Comparison of ENCODE assay signal across 20 cellular contexts in genomic region chr10:133279961-133280283, GRCh38. TPM values are rescaled to one million over a fixed set of nuclear protein-coding genes. Genes with fewer than 3 reads are reported as not detected.
DNase-seq lines count a peak whose midpoint lies in the region; ATAC-seq and TF ChIP-seq lines count a peak whose summit lies in the region.
"Had no signal": no experiment of that assay in that cellular context is flagged by ENCODE, and none has a peak within 500 bp of the region (broad histone marks: within the 10 kb centered on the region; RNA-seq: fewer than 3 reads in every experiment).

No MANE protein-coding gene starts in this region.

- CTCF ChIA-PET in activated CD8-positive, alpha-beta memory T cell treated with anti-CD3 and anti-CD28 coated beads, Interleukin-2, amount 10 ng/mL, durations not matched to agents 7 days and 5 days (lab: Charles Lee), result interaction anchor here (2.6 kb wide), 1 partner anchor 22 kb away, joined by 21 read pairs; no protein-coding TSS in a partner anchor
- CTCF ChIA-PET in PC-3 (lab: Charles Lee), result no interaction called here

- H2AFZ ChIP-seq in PC-3 (ENCODE audit: low read length), result no peak overlapping the region
- H2AFZ ChIP-seq: neural progenitor cell had no signal

- H3K9me2 ChIP-seq in PC-3 (replicated peaks; ENCODE audit: low read length), result no peaks in the 10 kb centered on the region

- H3K9me3 ChIP-seq in PC-3 (ENCODE audit: low read length), result no peaks in the 10 kb centered on the region
- H3K9me3 ChIP-seq: Caco-2 had no signal

- no peaks in the 10 kb centered on the region for H3K27me3 Mint-ChIP-seq in activated CD8-positive, alpha-beta memory T cell treated with anti-CD3 and anti-CD28 coated beads, Interleukin-2, amount 10 ng/mL, durations not matched to agents 7 days and 5 days
- no peaks in the 10 kb centered on the region for H3K27me3 Mint-ChIP-seq in stimulated activated memory B cell treated with anti-CD40 and anti-IgM and Interleukin-4, amounts not matched to agents 10 μg/mL and 1 μg/mL and 100 μg/mL, for 72 hours

- DNase-seq in activated CD8-positive, alpha-beta memory T cell treated with anti-CD3 and anti-CD28 coated beads, Interleukin-2, amount 10 ng/mL, durations not matched to agents 7 days and 5 days, result no peak
- DNase-seq in activated CD8-positive, alpha-beta memory T cell treated with anti-CD3 and anti-CD28 coated beads, Interleukin-2, amount 50 U/mL, for 48 hours, result no peak
- no peak for DNase-seq in PC-3
- DNase-seq in epithelial cell of prostate (ENCODE audit: low read depth, low spot score), result no peak
- no peak for DNase-seq in D341Med (ENCODE audit: low spot score)
- DNase-seq in germinal center (ENCODE audit: low spot score), result no peak
- DNase-seq: activated CD8-positive, alpha-beta memory T cell treated with anti-CD3 and anti-CD28 coated beads, Interleukin-2, amount 50 U/mL, for 4 hours; activated naive CD4-positive, alpha-beta T cell treated with anti-CD3 and anti-CD28 coated beads, Interleukin-2, amount 50 U/mL, for 16 hours; Caco-2; GDM1; head of caudate nucleus; NCI-H2081 treated with DMSO at 0.1 percent for 48 hours; NCI-H526 treated with DMSO at 0.1 percent for 48 hours had no signal

- peaks cover 13% of the 10 kb centered on the region for H3K36me3 Mint-ChIP-seq in activated CD8-positive, alpha-beta memory T cell treated with anti-CD3 and anti-CD28 coated beads, Interleukin-2, amount 10 ng/mL, durations not matched to agents 7 days and 5 days
- H3K36me3 Mint-ChIP-seq in stimulated activated memory B cell treated with anti-CD40 and anti-IgM and Interleukin-4, amounts not matched to agents 10 μg/mL and 1 μg/mL and 100 μg/mL, for 72 hours, result peaks cover 37% of the 10 kb centered on the region

- H3K4me1 Mint-ChIP-seq in activated CD8-positive, alpha-beta memory T cell treated with anti-CD3 and anti-CD28 coated beads, Interleukin-2, amount 10 ng/mL, durations not matched to agents 7 days and 5 days, result peaks cover 31% of the 10 kb centered on the region
- H3K4me1 Mint-ChIP-seq in stimulated activated memory B cell treated with anti-CD40 and anti-IgM and Interleukin-4, amounts not matched to agents 10 μg/mL and 1 μg/mL and 100 μg/mL, for 72 hours, result peaks cover 51% of the 10 kb centered on the region

- no peaks in the 10 kb centered on the region for H4K20me1 ChIP-seq in PC-3 (ENCODE audit: low read length)

- no peak for ATAC-seq in activated CD8-positive, alpha-beta memory T cell treated with anti-CD3 and anti-CD28 coated beads, Interleukin-2, amount 10 ng/mL, durations not matched to agents 7 days and 5 days
- ATAC-seq in PC-3 (no peak), HG02840 (IDR thresholded peaks at IDR 0.05; ENCODE audit: low FRiP score, unreplicated experiment) (no peak)
- no peak for ATAC-seq in stimulated activated memory B cell treated with anti-CD40 and anti-IgM and Interleukin-4, amounts not matched to agents 10 μg/mL and 1 μg/mL and 100 μg/mL, for 72 hours

- peak overlapping the region; percentile 96 for H3K9ac ChIP-seq in PC-3 (ENCODE audit: low read length)
- H3K9ac ChIP-seq: neural progenitor cell had no signal

- no peaks in the 10 kb centered on the region for H3K27me3 ChIP-seq in PC-3 (ENCODE audit: low read length)

- no peak overlapping the region for H3K4me3 ChIP-seq in PC-3 (ENCODE audit: low read length)
- H3K4me3 ChIP-seq: neural progenitor cell had no signal

- no peaks in the 10 kb centered on the region for H3K9me3 Mint-ChIP-seq in activated CD8-positive, alpha-beta memory T cell treated with anti-CD3 and anti-CD28 coated beads, Interleukin-2, amount 10 ng/mL, durations not matched to agents 7 days and 5 days (ENCODE audit: low read depth)
- no peaks in the 10 kb centered on the region for H3K9me3 Mint-ChIP-seq in stimulated activated memory B cell treated with anti-CD40 and anti-IgM and Interleukin-4, amounts not matched to agents 10 μg/mL and 1 μg/mL and 100 μg/mL, for 72 hours
- H3K9me3 Mint-ChIP-seq: neural progenitor cell had no signal

- intact Hi-C loops in PC-3 (cut with micrococcal nuclease), result no loop called here

- H3K27ac Mint-ChIP-seq in activated CD8-positive, alpha-beta memory T cell treated with anti-CD3 and anti-CD28 coated beads, Interleukin-2, amount 10 ng/mL, durations not matched to agents 7 days and 5 days, result peak overlapping the region; percentile 66
- peak overlapping the region; percentile 80 for H3K27ac Mint-ChIP-seq in stimulated activated memory B cell treated with anti-CD40 and anti-IgM and Interleukin-4, amounts not matched to agents 10 μg/mL and 1 μg/mL and 100 μg/mL, for 72 hours
- H3K27ac Mint-ChIP-seq: neural progenitor cell had no signal

- H3K4me1 ChIP-seq in PC-3 (ENCODE audit: insufficient read depth, low read length), result peaks cover 49% of the 10 kb centered on the region

- no peak overlapping the region for H3K4me3 Mint-ChIP-seq in activated CD8-positive, alpha-beta memory T cell treated with anti-CD3 and anti-CD28 coated beads, Interleukin-2, amount 10 ng/mL, durations not matched to agents 7 days and 5 days
- H3K4me3 Mint-ChIP-seq in stimulated activated memory B cell treated with anti-CD40 and anti-IgM and Interleukin-4, amounts not matched to agents 10 μg/mL and 1 μg/mL and 100 μg/mL, for 72 hours, result no peak overlapping the region
- H3K4me3 Mint-ChIP-seq: neural progenitor cell had no signal

- H3K36me3 ChIP-seq in PC-3 (ENCODE audit: low read depth, low read length), result peaks cover 15% of the 10 kb centered on the region; the same call in 1 of the 2 replicates
- H3K36me3 ChIP-seq: neural progenitor cell had no signal

- peaks cover 4% of the 10 kb centered on the region for H3F3A ChIP-seq in PC-3 (ENCODE audit: low read length, unreplicated experiment)

- peak overlapping the region; percentile 97 for H3K4me2 ChIP-seq in PC-3 (ENCODE audit: low read length)
- H3K4me2 ChIP-seq: neural progenitor cell had no signal

- H3K79me2 ChIP-seq in PC-3 (ENCODE audit: low read length), result peaks cover 17% of the 10 kb centered on the region

- POLR2A ChIA-PET in PC-3 (lab: Charles Lee; ENCODE audit: unreplicated experiment), result no interaction called here

- no peak for TF ChIP-seq CTCF in PC-3 (conservative IDR thresholded peaks at IDR 0.05; ENCODE audit: low read depth, low read length)

- no TSS peak for BruUV-seq in PC-3 (replicated peaks; lab: Mats Ljungman, UMichigan)

- peak overlapping the region; percentile 98 for H3K27ac ChIP-seq in PC-3 (ENCODE audit: low read length)
- peak overlapping the region; percentile 90 for H3K27ac ChIP-seq in epithelial cell of prostate
- H3K27ac ChIP-seq: neural progenitor cell had no signal

RNA-seq across cellular contexts. Expression of gene ADAM8, which starts 3.3 kb away (rescaled TPM):
- 100 to 1,000 TPM; 142 to 173 TPM for total RNA-seq in activated CD8-positive, alpha-beta memory T cell treated with anti-CD3 and anti-CD28 coated beads, Interleukin-2, amount 10 ng/mL, durations not matched to agents 7 days and 5 days
- total RNA-seq in PC-3 (2014; rRNA removed), result 113 and 147 TPM in 2 replicates

RNA-seq across cellular contexts. Expression of gene TUBGCP2, which starts 28.8 kb away (rescaled TPM):
- 10 to 100 TPM; 60.4 to 64.7 TPM for total RNA-seq in activated CD8-positive, alpha-beta memory T cell treated with anti-CD3 and anti-CD28 coated beads, Interleukin-2, amount 10 ng/mL, durations not matched to agents 7 days and 5 days
- total RNA-seq in PC-3 (2014; rRNA removed), result 72.9 and 84.4 TPM in 2 replicates

RNA-seq across cellular contexts. Expression of gene ZNF511, which starts 28.8 kb away (rescaled TPM):
- total RNA-seq in activated CD8-positive, alpha-beta memory T cell treated with anti-CD3 and anti-CD28 coated beads, Interleukin-2, amount 10 ng/mL, durations not matched to agents 7 days and 5 days, result 10 to 100 TPM; 50.7 to 60.1 TPM
- 78.4 and 84.3 TPM in 2 replicates for total RNA-seq in PC-3 (2014; rRNA removed)

RNA-seq across cellular contexts. Expression of gene VENTX, which starts 42.3 kb away (rescaled TPM):
- total RNA-seq in activated CD8-positive, alpha-beta memory T cell treated with anti-CD3 and anti-CD28 coated beads, Interleukin-2, amount 10 ng/mL, durations not matched to agents 7 days and 5 days, result under 1 TPM in 1 of 2 experiments, not detected in 1; 0.12 TPM
- not detected in 2 replicates for total RNA-seq in PC-3 (2014; rRNA removed)
- total RNA-seq: A673, Caco-2, MCF 10A, renal cortical epithelial cell had no signal

RNA-seq across cellular contexts. Expression of gene UTF1, which starts 49.9 kb away (rescaled TPM):
- not detected for total RNA-seq in activated CD8-positive, alpha-beta memory T cell treated with anti-CD3 and anti-CD28 coated beads, Interleukin-2, amount 10 ng/mL, durations not matched to agents 7 days and 5 days
- not detected in 2 replicates for total RNA-seq in PC-3 (2014; rRNA removed)
- total RNA-seq: A673, Caco-2, esophagus mucosa, MCF 10A, renal cortical epithelial cell had no signal
